Comparison of ENCODE assay signal across 19 cellular contexts in the genomic region with DNA sequence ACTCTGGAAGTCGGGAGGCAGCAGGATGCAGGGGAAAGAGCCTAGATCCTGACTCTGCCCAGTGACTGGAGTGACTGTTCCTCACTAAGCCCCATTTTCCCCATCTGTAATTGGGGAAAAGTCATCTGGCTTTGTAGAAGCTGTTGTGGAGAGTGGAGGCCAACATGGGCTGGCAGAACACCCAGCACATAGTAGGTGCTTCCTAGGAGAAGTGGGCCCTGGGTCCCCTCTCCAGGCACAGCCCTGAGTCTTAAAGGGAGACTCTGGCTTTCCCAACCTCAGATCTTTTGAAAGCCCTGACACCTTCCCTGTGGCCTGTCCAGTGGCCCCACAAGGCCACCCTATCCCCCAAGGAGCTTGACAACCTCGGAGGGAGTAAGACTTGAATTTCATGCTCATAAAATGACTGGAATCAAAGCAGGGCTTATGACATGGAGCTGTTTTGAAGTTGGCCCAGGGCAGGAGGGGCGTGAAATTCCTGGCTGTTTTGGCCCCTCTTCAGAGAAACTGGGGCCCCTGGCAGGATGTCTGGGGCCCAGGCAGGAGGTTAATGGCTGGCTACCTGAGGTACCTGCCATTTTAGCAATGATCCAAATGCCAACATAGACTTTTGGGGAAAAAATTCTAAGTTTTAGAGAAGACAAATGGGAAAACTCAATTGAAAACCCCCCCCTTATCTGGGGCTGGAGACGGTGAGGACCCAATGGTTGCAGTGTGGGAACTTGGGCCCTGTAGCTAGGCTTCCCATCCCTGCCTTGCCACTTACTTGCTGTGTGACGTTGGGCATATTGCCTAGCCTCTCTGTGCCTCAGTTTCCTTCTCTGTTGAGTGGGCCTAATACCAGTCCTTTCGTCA. TPM values are rescaled to one million over a fixed set of nuclear protein-coding genes. Genes with fewer than 3 reads are reported as not detected.
DNase-seq lines count a peak whose midpoint lies in the region; ATAC-seq and TF ChIP-seq lines count a peak whose summit lies in the region.
"Had no signal": no experiment of that assay in that cellular context is flagged by ENCODE, and none has a peak within 500 bp of the region (broad histone marks: within the 10 kb centered on the region; RNA-seq: fewer than 3 reads in every experiment).

No MANE protein-coding gene starts in this region.

- no peak overlapping the region for H3K14ac ChIP-seq in neuronal stem cell (ENCODE audit: low read length)

- H3K9me3 ChIP-seq in mammary epithelial cell (replicated peaks; ENCODE audit: insufficient read depth, low read length): no peaks in the 10 kb centered on the region
- H3K9me3 ChIP-seq in endodermal cell (ENCODE audit: control insufficient read depth, low read length): no peaks in the 10 kb centered on the region
- no peaks in the 10 kb centered on the region for H3K9me3 ChIP-seq in neuronal stem cell (replicated peaks in 1 of 2; ENCODE audit: control insufficient read depth in 2 of 2, insufficient read depth in 1 of 2, low read depth in 1 of 2, low read length in 2 of 2)
- H3K9me3 ChIP-seq in CD8-positive, alpha-beta T cell (ENCODE audit: low read length): no peaks in the 10 kb centered on the region
- H3K9me3 ChIP-seq: A549, HAP-1 had no signal

- H3K4me1 Mint-ChIP-seq in MCF 10A (ENCODE audit: insufficient read depth, unreplicated experiment): no peaks in the 10 kb centered on the region
- H3K4me1 Mint-ChIP-seq in endodermal cell: peaks cover 3% of the 10 kb centered on the region
- H3K4me1 Mint-ChIP-seq in CD8-positive, alpha-beta T cell (ENCODE audit: low read depth): no peaks in the 10 kb centered on the region
- H3K4me1 Mint-ChIP-seq: IgD-negative memory B cell had no signal

- 76% methylated on average over 6 of the region's 6 CpGs for WGBS in mammary epithelial cell (ENCODE audit: low coverage, missing lambda C conversion rate)
- 88 to 95% methylated on average over 4 to 6 of the region's 6 CpGs for WGBS in endodermal cell (ENCODE audit: insufficient coverage in 1 of 2, insufficient read length in 1 of 2), 2 experiments
- WGBS in neuronal stem cell (ENCODE audit: extremely low coverage in 2 of 2, insufficient read length in 2 of 2, insufficient replicate concordance in 1 of 2), 2 donors: no CpG with 5 or more reads among the region's 6 CpGs

- H2AK5ac ChIP-seq in neuronal stem cell (ENCODE audit: low read depth, low read length): peak overlapping the region; percentile 92

- H3K4me3 ChIP-seq in mammary epithelial cell (replicated peaks in 1 of 3; ENCODE audit: insufficient read depth in 1 of 3, low read depth in 2 of 3, low read length in 3 of 3) (no peak overlapping the region), endodermal cell (ENCODE audit: low read length) (no peak overlapping the region), neuronal stem cell (ENCODE audit: low read length in 2 of 2) (no peak overlapping the region)
- no peak overlapping the region for H3K4me3 ChIP-seq in CD8-positive, alpha-beta T cell (ENCODE audit: low read depth, low read length)
- H3K4me3 ChIP-seq: A549, HAP-1 had no signal

- no peak overlapping the region for H4K91ac ChIP-seq in neuronal stem cell (ENCODE audit: low read depth, low read length, poor library complexity)

- H3K36me3 Mint-ChIP-seq in MCF 10A (ENCODE audit: insufficient read depth, unreplicated experiment): no peaks in the 10 kb centered on the region
- no peaks in the 10 kb centered on the region for H3K36me3 Mint-ChIP-seq in endodermal cell (ENCODE audit: low read depth)
- H3K36me3 Mint-ChIP-seq in CD8-positive, alpha-beta T cell: no peaks in the 10 kb centered on the region

- ATAC-seq in CD8-positive, alpha-beta T cell: no peak
- ATAC-seq: A549 had no signal

- H3K27ac ChIP-seq in mammary epithelial cell (ENCODE audit: insufficient read depth, low read depth, low read length) (no peak overlapping the region), endodermal cell (ENCODE audit: low read depth, low read length) (no peak overlapping the region), neuronal stem cell (replicated peaks; ENCODE audit: low read length) (no peak overlapping the region)
- H3K27ac ChIP-seq in CD8-positive, alpha-beta T cell (ENCODE audit: low read depth, low read length): no peak overlapping the region
- H3K27ac ChIP-seq: 22Rv1, C4-2B, HL-60 had no signal

- no peaks in the 10 kb centered on the region for H4K20me1 ChIP-seq in mammary epithelial cell (ENCODE audit: insufficient read depth, low read length)

- H2BK12ac ChIP-seq in neuronal stem cell (ENCODE audit: low read length): peak overlapping the region; percentile 6

- BruUV-seq in MCF 10A (replicated peaks; lab: Mats Ljungman, UMichigan) (no TSS peak), mammary epithelial cell (replicated peaks; lab: Mats Ljungman, UMichigan) (no TSS peak)

- no peaks in the 10 kb centered on the region for H3K79me2 ChIP-seq in mammary epithelial cell (ENCODE audit: insufficient read depth, low read length)

- H3K27me3 Mint-ChIP-seq in MCF 10A (ENCODE audit: insufficient read depth, unreplicated experiment) (no peaks in the 10 kb centered on the region), endodermal cell (ENCODE audit: insufficient read depth) (no peaks in the 10 kb centered on the region)
- H3K27me3 Mint-ChIP-seq in CD8-positive, alpha-beta T cell (ENCODE audit: low read depth): no peaks in the 10 kb centered on the region
- H3K27me3 Mint-ChIP-seq: CD4-positive, alpha-beta T cell; IgD-negative memory B cell had no signal

- peak overlapping the region; percentile 73 for H2BK15ac ChIP-seq in neuronal stem cell (ENCODE audit: low read length)

- intact Hi-C loops in MCF 10A (cut with micrococcal nuclease) (no loop called here), mammary epithelial cell (cut with micrococcal nuclease) (no loop called here), posterior cingulate gyrus (cut with DNase I) (no loop called here)
- intact Hi-C loops in CD8-positive, alpha-beta T cell (cut with DNase I, micrococcal nuclease): no loop called here

- POLR2A ChIA-PET in MCF 10A (lab: Yijun Ruan, JAX): interaction anchor here (0.8 to 0.9 kb wide), 2 partner anchors 28 to 74 kb away, joined by 3 read pairs; no protein-coding TSS in a partner anchor
- POLR2A ChIA-PET in CD8-positive, alpha-beta T cell (lab: Charles Lee): no interaction called here

- H3K27ac Mint-ChIP-seq in MCF 10A (ENCODE audit: low read depth, unreplicated experiment) (peak overlapping the region; percentile 16), endodermal cell (no peak overlapping the region)
- no peak overlapping the region for H3K27ac Mint-ChIP-seq in CD8-positive, alpha-beta T cell
- H3K27ac Mint-ChIP-seq: CD4-positive, alpha-beta T cell had no signal

- dilution Hi-C loops in mammary epithelial cell (cut with HindIII; ENCODE audit: low sequenced_read_pairs): no loop called here

- H2BK120ac ChIP-seq in neuronal stem cell (ENCODE audit: low read depth, low read length): no peak overlapping the region

- no peak overlapping the region for H3K4me2 ChIP-seq in mammary epithelial cell (ENCODE audit: insufficient read depth, low read depth, low read length)
- no peak overlapping the region for H3K4me2 ChIP-seq in neuronal stem cell (ENCODE audit: insufficient read depth, low read length, poor library complexity, severe bottlenecking)
- H3K4me2 ChIP-seq: A549 had no signal

- no peak overlapping the region for H3K4me3 Mint-ChIP-seq in MCF 10A (ENCODE audit: unreplicated experiment)
- H3K4me3 Mint-ChIP-seq in endodermal cell: no peak overlapping the region
- H3K4me3 Mint-ChIP-seq in CD8-positive, alpha-beta T cell: no peak overlapping the region
- H3K4me3 Mint-ChIP-seq: CD4-positive, alpha-beta T cell; IgD-negative memory B cell had no signal

- H3K27me3 ChIP-seq in mammary epithelial cell (ENCODE audit: insufficient read depth, low read length) (no peaks in the 10 kb centered on the region), endodermal cell (ENCODE audit: control insufficient read depth, insufficient read depth, low read length, poor library complexity, severe bottlenecking) (no peaks in the 10 kb centered on the region), neuronal stem cell (ENCODE audit: control insufficient read depth in 3 of 3, insufficient read depth in 3 of 3, low read depth in 1 of 3, low read length in 3 of 3) (no peaks in the 10 kb centered on the region)
- H3K27me3 ChIP-seq in CD8-positive, alpha-beta T cell (ENCODE audit: insufficient read depth, low read length): no peaks in the 10 kb centered on the region

- no peaks in the 10 kb centered on the region for H3K36me3 ChIP-seq in mammary epithelial cell (ENCODE audit: insufficient read depth, low read length)
- H3K36me3 ChIP-seq in endodermal cell (ENCODE audit: control insufficient read depth, insufficient read depth, low read length): no peaks in the 10 kb centered on the region
- H3K36me3 ChIP-seq in neuronal stem cell (replicated peaks in 1 of 2; ENCODE audit: control insufficient read depth in 2 of 2, insufficient read depth in 2 of 2, low read length in 2 of 2): no peaks in the 10 kb centered on the region
- no peaks in the 10 kb centered on the region for H3K36me3 ChIP-seq in CD8-positive, alpha-beta T cell (ENCODE audit: insufficient read depth, low read length)
- H3K36me3 ChIP-seq: HAP-1 had no signal

- no peak overlapping the region for H4K8ac ChIP-seq in neuronal stem cell (ENCODE audit: low read depth, low read length)

- peaks cover 3% of the 10 kb centered on the region for H3K79me1 ChIP-seq in neuronal stem cell (ENCODE audit: low read depth, low read length)

- H3K4me1 ChIP-seq in mammary epithelial cell (ENCODE audit: insufficient read depth, low read length): no peaks in the 10 kb centered on the region
- no peaks in the 10 kb centered on the region for H3K4me1 ChIP-seq in endodermal cell (ENCODE audit: control insufficient read depth, insufficient read depth, low read length)
- H3K4me1 ChIP-seq in neuronal stem cell (ENCODE audit: control insufficient read depth in 2 of 2, insufficient read depth in 1 of 2, low read depth in 1 of 2, low read length in 2 of 2): no peaks in the 10 kb centered on the region
- no peaks in the 10 kb centered on the region for H3K4me1 ChIP-seq in CD8-positive, alpha-beta T cell (ENCODE audit: insufficient read depth, low read length)
- H3K4me1 ChIP-seq: A549, HAP-1 had no signal

- no peak overlapping the region for H3K4ac ChIP-seq in neuronal stem cell (ENCODE audit: low read length)

- in situ Hi-C loops in mammary epithelial cell (cut with MboI; ENCODE audit: low sequenced_read_pairs in 2 of 2): no loop called here

- CTCF ChIA-PET in MCF 10A (lab: Yijun Ruan, JAX): interaction anchor here (0.6 to 17.9 kb wide), 4 partner anchors 9 to 96 kb away, joined by 3 to 582 read pairs (median 28); no protein-coding TSS in a partner anchor
- CTCF ChIA-PET in mammary epithelial cell (lab: Charles Lee; ENCODE audit: low non-redundant PET): no interaction called here
- CTCF ChIA-PET in CD8-positive, alpha-beta T cell (lab: Charles Lee): interaction anchor here (1.2 to 3.0 kb wide), 3 partner anchors 9 to 82 kb away, joined by 3 to 21 read pairs (median 5); no protein-coding TSS in a partner anchor

- TF ChIP-seq CTCF in MCF 10A (IDR thresholded peaks at IDR 0.05; ENCODE audit: unreplicated experiment): no peak
- no peak for TF ChIP-seq CTCF in mammary epithelial cell (conservative IDR thresholded peaks at IDR 0.05 in 1 of 2, IDR thresholded peaks at IDR 0.05 in 1 of 2; ENCODE audit: extremely low read depth in 1 of 2, insufficient read depth in 1 of 2, low read depth in 1 of 2, low read length in 2 of 2)
- no peak for TF ChIP-seq CTCF in endodermal cell (conservative IDR thresholded peaks at IDR 0.05)
- no peak for TF ChIP-seq CTCF in CD8-positive, alpha-beta T cell (IDR thresholded peaks at IDR 0.05)

- H3K18ac ChIP-seq in neuronal stem cell (ENCODE audit: low read length): peak overlapping the region; percentile 52

- H3K23ac ChIP-seq in neuronal stem cell (ENCODE audit: low read depth, low read length, poor library complexity): no peak overlapping the region

- no peak overlapping the region for H3K9ac ChIP-seq in mammary epithelial cell (ENCODE audit: insufficient read depth, low read length)
- H3K9ac ChIP-seq in endodermal cell (ENCODE audit: extremely low read depth, low read length, poor library complexity, severe bottlenecking): no peak overlapping the region
- no peak overlapping the region for H3K9ac ChIP-seq in neuronal stem cell (ENCODE audit: low read depth, low read length, poor library complexity)

- H2AFZ ChIP-seq in mammary epithelial cell (ENCODE audit: low read depth, low read length) (no peak overlapping the region), neuronal stem cell (ENCODE audit: low read length) (no peak overlapping the region)

- no peak overlapping the region for H2BK5ac ChIP-seq in neuronal stem cell (ENCODE audit: low read length)

- no peaks in the 10 kb centered on the region for H3K9me3 Mint-ChIP-seq in MCF 10A (ENCODE audit: unreplicated experiment)
- peaks cover 2% of the 10 kb centered on the region for H3K9me3 Mint-ChIP-seq in endodermal cell
- H3K9me3 Mint-ChIP-seq in CD8-positive, alpha-beta T cell: no peaks in the 10 kb centered on the region
- H3K9me3 Mint-ChIP-seq: CD4-positive, alpha-beta T cell; IgD-negative memory B cell had no signal

- no peak for DNase-seq in MCF 10A (ENCODE audit: unreplicated experiment)
- DNase-seq in mammary epithelial cell: no peak
- peak; percentile 53 for DNase-seq in endodermal cell
- no peak for DNase-seq in neuronal stem cell (ENCODE audit: low spot score)
- no peak for DNase-seq in CD8-positive, alpha-beta T cell
- DNase-seq in posterior cingulate gyrus: no peak
- no peak for DNase-seq in NCI-H2107 (lab: John Stamatoyannopoulos, UW)
- DNase-seq: AML-193; CD4-positive, alpha-beta T cell; DMS153; DMS79; GDM1; KG1 had no signal

RNA-seq across cellular contexts. Expression of gene UBE2V1, which starts 51.6 kb away (rescaled TPM):
- total RNA-seq in MCF 10A (2022): 99.5 and 110 TPM in 2 replicates
- total RNA-seq in mammary epithelial cell: 100 to 1,000 TPM in 1 of 2 donors, 10 to 100 TPM in 1; 54.8 to 119 TPM
- polyA plus RNA-seq in mammary epithelial cell: 109 TPM
- polyA minus RNA-seq in mammary epithelial cell: 157 TPM
- total RNA-seq in endodermal cell: 100 to 1,000 TPM; 165 to 168 TPM
- polyA plus RNA-seq in endodermal cell (2013, experiment 1 of 2): 148 TPM
- 147 TPM for polyA plus RNA-seq in endodermal cell (2013, experiment 2 of 2)
- 261 TPM for polyA plus RNA-seq in neuronal stem cell (2013, experiment 1 of 2)
- polyA plus RNA-seq in neuronal stem cell (2013, experiment 2 of 2): 262 TPM
- total RNA-seq in CD8-positive, alpha-beta T cell: 100 to 1,000 TPM; 108 to 112 TPM
